ENCODE assay signal across 9 cellular contexts in the genomic region with DNA sequence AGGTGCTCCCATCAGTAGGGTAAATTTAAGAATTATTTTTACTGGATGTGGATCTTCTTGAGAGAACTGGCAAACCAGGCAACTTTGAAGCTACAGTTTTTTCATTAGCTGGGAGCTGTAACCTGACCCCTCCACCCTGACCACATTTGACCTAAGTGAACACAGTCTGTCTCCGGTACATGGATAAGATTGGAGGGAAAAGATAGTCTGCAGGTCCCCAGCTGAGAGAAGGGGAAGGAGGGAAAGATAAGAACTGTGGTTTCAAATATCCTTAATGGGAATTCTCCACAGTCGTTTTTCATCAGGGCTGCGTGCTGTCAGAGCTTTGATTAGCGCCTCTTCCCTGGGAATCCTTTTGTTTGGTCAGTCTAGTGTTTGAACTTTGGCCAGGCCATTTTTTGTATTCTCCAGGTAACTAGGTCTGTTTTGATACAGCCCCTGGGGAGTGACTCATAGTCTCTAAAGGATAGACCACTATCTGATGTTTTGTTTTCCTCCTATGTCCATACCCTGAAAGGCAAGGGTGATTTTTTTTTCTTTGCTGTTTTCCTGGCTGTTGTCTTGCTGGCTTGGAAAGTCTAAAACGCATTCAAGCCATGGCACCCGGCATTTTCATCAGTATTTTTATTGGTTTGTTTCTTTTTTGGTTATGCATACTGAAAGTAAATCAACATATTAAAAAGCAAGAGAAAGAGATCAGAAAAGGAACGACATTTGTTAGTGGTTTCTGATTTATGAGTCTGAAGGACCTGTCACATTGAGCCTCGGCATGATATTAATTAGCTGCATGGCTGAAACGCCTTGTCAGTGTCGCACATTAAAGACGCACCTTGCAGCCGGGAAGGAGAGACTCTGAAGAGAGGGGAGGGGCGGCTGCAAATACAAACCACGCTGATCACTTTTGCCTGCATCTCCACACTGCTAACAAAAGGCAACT.
DNase-seq lines count a peak whose midpoint lies in the region; ATAC-seq and TF ChIP-seq lines count a peak whose summit lies in the region.
"Had no signal": no experiment of that assay in that cellular context is flagged by ENCODE, and none has a peak within 500 bp of the region (broad histone marks: within the 10 kb centered on the region; RNA-seq: fewer than 3 reads in every experiment).

No MANE protein-coding gene starts in this region.

- H4K20me1 ChIP-seq in osteoblast (ENCODE audit: insufficient read depth, low read length), result no peaks in the 10 kb centered on the region

- H3K4me2 ChIP-seq in osteoblast (ENCODE audit: insufficient read depth, low read length), result peak overlapping the region; percentile 54

- DNase-seq in NOMO-1 treated with DMSO at 0.1 percent for 48 hours (lab: John Stamatoyannopoulos, UW; ENCODE audit: unreplicated experiment) (peak; percentile 42), NOMO-1 treated with dmso at 0.1 percent for 144 hours (lab: John Stamatoyannopoulos, UW; ENCODE audit: unreplicated experiment) (no peak), NCI-H2196 (lab: John Stamatoyannopoulos, UW; ENCODE audit: unreplicated experiment) (peak; percentile 75), astrocyte of the hippocampus (ENCODE audit: low read depth, low spot score) (peak; percentile 61), osteoblast (ENCODE audit: insufficient read length, low spot score, missing footprints) (peak; percentile 89), body of pancreas (no peak), epidermal melanocyte (ENCODE audit: insufficient read length, low spot score) (no peak)

- WGBS in body of pancreas, 2 donors, result 13% methylated on average over 14 of the region's 14 CpGs

- peak overlapping the region; percentile 38 for H2AFZ ChIP-seq in osteoblast (ENCODE audit: low read length)

- ATAC-seq in body of pancreas (no peak), GM19467 (IDR thresholded peaks at IDR 0.05; ENCODE audit: unreplicated experiment) (no peak)

- H3K27me3 ChIP-seq in osteoblast (ENCODE audit: insufficient read depth, low read length) (no peaks in the 10 kb centered on the region), body of pancreas (no peaks in the 10 kb centered on the region)
- H3K27me3 ChIP-seq: SJSA1 had no signal

- H3K36me3 ChIP-seq in osteoblast (ENCODE audit: insufficient read depth, low read length), result no peaks in the 10 kb centered on the region
- no peaks in the 10 kb centered on the region for H3K36me3 ChIP-seq in body of pancreas (replicated peaks in 1 of 2; ENCODE audit: insufficient read depth in 1 of 2, low read depth in 2 of 2)
- H3K36me3 ChIP-seq: SJSA1 had no signal

- no peaks in the 10 kb centered on the region for H3K79me2 ChIP-seq in osteoblast (ENCODE audit: insufficient read depth, low read length)

- H3K27ac ChIP-seq in osteoblast (ENCODE audit: low read depth, low read length) (peak overlapping the region; percentile 44), body of pancreas (no peak overlapping the region)
- H3K27ac ChIP-seq: SJSA1 had no signal

- H3K4me3 ChIP-seq in osteoblast (ENCODE audit: insufficient read depth, low read length) (no peak overlapping the region), body of pancreas (no peak overlapping the region)
- H3K4me3 ChIP-seq: SJSA1 had no signal

- TF ChIP-seq POLR2A in body of pancreas (IDR thresholded peaks at IDR 0.05), result no peak

- H3K9me3 ChIP-seq in osteoblast (ENCODE audit: low read depth, low read length) (no peaks in the 10 kb centered on the region), body of pancreas (no peaks in the 10 kb centered on the region)
- H3K9me3 ChIP-seq: SJSA1 had no signal

- TF ChIP-seq CTCF in osteoblast (IDR thresholded peaks at IDR 0.05; ENCODE audit: extremely low read depth, low read depth, low read length) (no peak), body of pancreas (IDR thresholded peaks at IDR 0.05) (no peak)

- intact Hi-C loops in body of pancreas (cut with DNase I), result no loop called here

- H3K4me1 ChIP-seq in osteoblast (ENCODE audit: insufficient read depth, low read length), result peaks cover 17% of the 10 kb centered on the region
- H3K4me1 ChIP-seq in body of pancreas, result peaks cover 8% of the 10 kb centered on the region

Comparison
In these comparisons a context has a peak if more than half of its experiments do, and no peak if none do; other contexts are left out.
1. DNase-seq: peak in NOMO-1 treated with DMSO at 0.1 percent for 48 hours (single experiment), NCI-H2196 (single experiment), astrocyte of the hippocampus (single experiment) and osteoblast (single experiment); none in NOMO-1 treated with dmso at 0.1 percent for 144 hours (single experiment), body of pancreas (0 of 4) and epidermal melanocyte (single experiment).